Comparison of ENCODE assay signal across 1 cellular context in genomic region chr3:169771651-169772529, GRCh38.
TF ChIP-seq lines count a peak whose summit lies in the region.

No MANE protein-coding gene starts in this region.

TF ChIP-seq in HEK293, 187 proteins besides CTCF, POLR2A, EP300 and RAD21 (continued from another document):
- TF ChIP-seq PRDM2 (tag by site-specific recombination; IDR thresholded peaks at IDR 0.05; ENCODE audit: borderline replicate concordance), result no peak
- no peak for TF ChIP-seq HOXD13 (CRISPR knock-in tag; IDR thresholded peaks at IDR 0.05; ENCODE audit: borderline replicate concordance)
- no peak for TF ChIP-seq ZNF311 (tag by site-specific recombination; IDR thresholded peaks at IDR 0.05; ENCODE audit: borderline replicate concordance)
- no peak for TF ChIP-seq HOXC10 (CRISPR knock-in tag; IDR thresholded peaks at IDR 0.05)
- TF ChIP-seq SALL2 (tag by site-specific recombination; IDR thresholded peaks at IDR 0.05; ENCODE audit: borderline replicate concordance), result no peak
- TF ChIP-seq ZFP69B (tag by site-specific recombination; IDR thresholded peaks at IDR 0.05), result peak; percentile 58
- TF ChIP-seq ZNF670 (tag by site-specific recombination; IDR thresholded peaks at IDR 0.05; ENCODE audit: low read depth), result no peak
- TF ChIP-seq KLF16 (tag by site-specific recombination; IDR thresholded peaks at IDR 0.05), result no peak
- peak; percentile 32; the same call in 1 of the 2 replicates for TF ChIP-seq REPIN1 (tag by site-specific recombination; IDR thresholded peaks at IDR 0.05; ENCODE audit: low read depth)
- TF ChIP-seq, protein P1, sequence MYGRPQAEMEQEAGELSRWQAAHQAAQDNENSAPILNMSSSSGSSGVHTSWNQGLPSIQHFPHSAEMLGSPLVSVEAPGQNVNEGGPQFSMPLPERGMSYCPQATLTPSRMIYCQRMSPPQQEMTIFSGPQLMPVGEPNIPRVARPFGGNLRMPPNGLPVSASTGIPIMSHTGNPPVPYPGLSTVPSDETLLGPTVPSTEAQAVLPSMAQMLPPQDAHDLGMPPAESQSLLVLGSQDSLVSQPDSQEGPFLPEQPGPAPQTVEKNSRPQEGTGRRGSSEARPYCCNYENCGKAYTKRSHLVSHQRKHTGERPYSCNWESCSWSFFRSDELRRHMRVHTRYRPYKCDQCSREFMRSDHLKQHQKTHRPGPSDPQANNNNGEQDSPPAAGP (tag by site-specific recombination; IDR thresholded peaks at IDR 0.05), result peak; percentile 68; the same call in 1 of the 2 replicates
- TF ChIP-seq ZBTB8A (tag by site-specific recombination; IDR thresholded peaks at IDR 0.05), result peak; percentile 100
- no peak for TF ChIP-seq ZNF707 (tag by site-specific recombination; IDR thresholded peaks at IDR 0.05)
- no peak for TF ChIP-seq ZNF677 (tag by site-specific recombination; IDR thresholded peaks at IDR 0.05)
- no peak for TF ChIP-seq ZNF292 (tag by site-specific recombination; IDR thresholded peaks at IDR 0.05; ENCODE audit: borderline replicate concordance, low read depth)
- no peak for TF ChIP-seq ZNF350 (tag by site-specific recombination; IDR thresholded peaks at IDR 0.05)
- no peak for TF ChIP-seq ZNF121 (tag by site-specific recombination; IDR thresholded peaks at IDR 0.05)
- no peak for TF ChIP-seq SETDB1 (IDR thresholded peaks at IDR 0.05; ENCODE audit: insufficient read length, low read length)
- peak; percentile 42; the same call in 1 of the 2 replicates for TF ChIP-seq ZNF341 (tag by site-specific recombination; IDR thresholded peaks at IDR 0.05; ENCODE audit: low read depth)
- no peak for TF ChIP-seq ZNF211 (tag by site-specific recombination; IDR thresholded peaks at IDR 0.05; ENCODE audit: low read depth)
- no peak for TF ChIP-seq ZNF404 (tag by site-specific recombination; IDR thresholded peaks at IDR 0.05)
- TF ChIP-seq YY2 (tag by site-specific recombination; IDR thresholded peaks at IDR 0.05), result no peak
- TF ChIP-seq, protein P2, sequence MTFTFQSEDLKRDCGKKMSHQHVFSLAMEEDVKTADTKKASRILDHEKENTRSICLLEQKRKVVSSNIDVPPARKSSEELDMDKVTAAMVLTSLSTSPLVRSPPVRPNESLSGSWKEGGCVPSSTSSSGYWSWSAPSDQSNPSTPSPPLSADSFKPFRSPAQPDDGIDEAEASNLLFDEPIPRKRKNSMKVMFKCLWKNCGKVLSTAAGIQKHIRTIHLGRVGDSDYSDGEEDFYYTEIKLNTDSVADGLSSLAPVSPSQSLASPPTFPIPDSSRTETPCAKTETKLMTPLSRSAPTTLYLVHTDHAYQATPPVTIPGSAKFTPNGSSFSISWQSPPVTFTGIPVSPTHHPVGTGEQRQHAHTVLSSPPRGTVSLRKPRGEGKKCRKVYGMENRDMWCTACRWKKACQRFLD (tag by site-specific recombination; IDR thresholded peaks at IDR 0.05), result no peak
- TF ChIP-seq ZNF549 (tag by site-specific recombination; IDR thresholded peaks at IDR 0.05), result no peak
- TF ChIP-seq TRIM28 (IDR thresholded peaks at IDR 0.05; ENCODE audit: borderline replicate concordance, low read length), result peak; percentile 56; the same call in 1 of the 2 replicates
- TF ChIP-seq PBX3 (CRISPR knock-in tag; IDR thresholded peaks at IDR 0.05), result no peak
- no peak for TF ChIP-seq ZNF626 (tag by site-specific recombination; IDR thresholded peaks at IDR 0.05)
- no peak for TF ChIP-seq ZNF138 (tag by site-specific recombination; IDR thresholded peaks at IDR 0.05; ENCODE audit: borderline replicate concordance)
- TF ChIP-seq GLI4 (tag by site-specific recombination; IDR thresholded peaks at IDR 0.05), result 0 out of 2 replicates have a peak, but pooled peaks have one; percentile 52
- no peak for TF ChIP-seq ZNF571 (tag by site-specific recombination; IDR thresholded peaks at IDR 0.05)
- TF ChIP-seq ZNF302 (tag by site-specific recombination; IDR thresholded peaks at IDR 0.05; ENCODE audit: low read depth), result no peak
- 0 out of 2 replicates have a peak, but pooled peaks have one; percentile 71 for TF ChIP-seq ZNF639 (tag by site-specific recombination; IDR thresholded peaks at IDR 0.05)
- TF ChIP-seq ZNF837 (tag by site-specific recombination; IDR thresholded peaks at IDR 0.05), result no peak
